In the genomic region with DNA sequence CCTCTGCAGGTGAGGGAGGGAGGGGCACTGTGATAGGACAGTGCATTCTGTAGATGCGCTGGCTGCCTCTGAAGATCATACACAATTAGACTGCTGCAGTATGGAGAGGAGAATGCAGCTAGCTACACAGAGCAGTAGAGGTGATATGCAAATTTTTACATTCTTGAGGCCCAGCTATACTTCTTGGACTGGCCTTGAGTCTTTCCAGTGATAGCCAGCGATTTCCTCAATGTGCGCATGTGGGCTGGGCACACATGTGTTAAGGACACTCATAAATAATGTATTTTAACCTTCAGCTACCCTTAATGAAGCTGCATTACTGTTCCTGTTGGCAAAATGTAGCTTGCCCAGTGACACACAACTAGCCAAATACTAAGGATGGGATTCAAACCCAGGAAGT, we compare ENCODE assay signal across 14 cellular contexts. TPM values are rescaled to one million over a fixed set of nuclear protein-coding genes. Genes with fewer than 3 reads are reported as not detected.
DNase-seq lines count a peak whose midpoint lies in the region; ATAC-seq and TF ChIP-seq lines count a peak whose summit lies in the region.
"Had no signal": no experiment of that assay in that cellular context is flagged by ENCODE, and none has a peak within 500 bp of the region (broad histone marks: within the 10 kb centered on the region; RNA-seq: fewer than 3 reads in every experiment).

No MANE protein-coding gene starts in this region.

- H3K4me1 ChIP-seq in ACC112 (ENCODE audit: control insufficient read depth, insufficient read depth, low read length, unreplicated experiment): peaks cover 73% of the 10 kb centered on the region
- H3K4me1 ChIP-seq in PC-9 (replicated peaks; ENCODE audit: insufficient read depth): peaks cover 42% of the 10 kb centered on the region
- H3K4me1 ChIP-seq in endodermal cell (ENCODE audit: control insufficient read depth, insufficient read depth, low read length): peaks cover 14% of the 10 kb centered on the region
- H3K4me1 ChIP-seq in trophoblast cell (ENCODE audit: control insufficient read depth in 1 of 2, insufficient read depth in 2 of 2, low read length in 2 of 2): peaks cover 2 to 6% of the 10 kb centered on the region in 2 experiments
- H3K4me1 ChIP-seq: Peyer's patch had no signal

- TF ChIP-seq CTCF in PC-9 (conservative IDR thresholded peaks at IDR 0.05): no peak
- TF ChIP-seq CTCF in endodermal cell (conservative IDR thresholded peaks at IDR 0.05): no peak
- TF ChIP-seq CTCF in Calu3 (IDR thresholded peaks at IDR 0.05; ENCODE audit: unreplicated experiment): no peak

- H4K8ac ChIP-seq in trophoblast cell (ENCODE audit: low read depth, low read length): no peak overlapping the region

- peak overlapping the region; percentile 99 for H3K27ac ChIP-seq in ACC112 (ENCODE audit: low read depth, low read length)
- peak overlapping the region; percentile 97 for H3K27ac ChIP-seq in PC-9
- H3K27ac ChIP-seq in endodermal cell (ENCODE audit: low read depth, low read length): no peak overlapping the region
- no peak overlapping the region for H3K27ac ChIP-seq in trophoblast cell (ENCODE audit: low read depth, low read length)

- no peak overlapping the region for H3K4me3 Mint-ChIP-seq in endodermal cell
- no peak overlapping the region for H3K4me3 Mint-ChIP-seq in natural killer cell treated with Interleukin-12 subunit alpha and Interleukin-12 subunit beta and Interleukin-15 and Interleukin-18, amount 100 ng/mL, for 72 hours
- no peak overlapping the region for H3K4me3 Mint-ChIP-seq in Calu3 (ENCODE audit: low read depth, unreplicated experiment)
- H3K4me3 Mint-ChIP-seq: B cell, naive B cell had no signal

- H3K27me3 ChIP-seq in ACC112 (ENCODE audit: insufficient read depth, low read length) (no peaks in the 10 kb centered on the region), PC-9 (ENCODE audit: insufficient read depth, low read depth) (no peaks in the 10 kb centered on the region), endodermal cell (ENCODE audit: control insufficient read depth, insufficient read depth, low read length, poor library complexity, severe bottlenecking) (no peaks in the 10 kb centered on the region), trophoblast cell (ENCODE audit: insufficient read depth, low read length) (no peaks in the 10 kb centered on the region)
- H3K27me3 ChIP-seq: Peyer's patch had no signal

- H3K36me3 Mint-ChIP-seq in endodermal cell (ENCODE audit: low read depth): peaks cover 68% of the 10 kb centered on the region
- peaks cover 25% of the 10 kb centered on the region for H3K36me3 Mint-ChIP-seq in natural killer cell treated with Interleukin-12 subunit alpha and Interleukin-12 subunit beta and Interleukin-15 and Interleukin-18, amount 100 ng/mL, for 72 hours
- H3K36me3 Mint-ChIP-seq in Calu3 (ENCODE audit: insufficient read depth, unreplicated experiment): peaks cover 86% of the 10 kb centered on the region

- H2AK5ac ChIP-seq in trophoblast cell (ENCODE audit: low read length): no peak overlapping the region

- peak overlapping the region; percentile 60 for H3K27ac Mint-ChIP-seq in endodermal cell
- peak overlapping the region; percentile 74 to 80 for H3K27ac Mint-ChIP-seq in natural killer cell treated with Interleukin-12 subunit alpha and Interleukin-12 subunit beta and Interleukin-15 and Interleukin-18, amount 100 ng/mL, for 72 hours
- no peak overlapping the region for H3K27ac Mint-ChIP-seq in Calu3 (ENCODE audit: unreplicated experiment)
- H3K27ac Mint-ChIP-seq: B cell had no signal

- no peak overlapping the region for H3K23ac ChIP-seq in trophoblast cell (ENCODE audit: low read length)

- no peak overlapping the region for H3K18ac ChIP-seq in trophoblast cell (ENCODE audit: low read length)

- H2AFZ ChIP-seq in ACC112 (ENCODE audit: low read length, unreplicated experiment) (no peak overlapping the region), PC-9 (no peak overlapping the region), trophoblast cell (ENCODE audit: insufficient read depth, low read length, poor library complexity) (no peak overlapping the region)

- BruUV-seq in PC-9 (replicated peaks; lab: Mats Ljungman, UMichigan) (no TSS peak), Calu3 (replicated peaks; lab: Mats Ljungman, UMichigan) (no TSS peak)

- H2BK12ac ChIP-seq in trophoblast cell (ENCODE audit: low read length): no peak overlapping the region

- H3K4ac ChIP-seq in trophoblast cell (ENCODE audit: low read depth, low read length): no peak overlapping the region

- H3K27me3 Mint-ChIP-seq in endodermal cell (ENCODE audit: insufficient read depth) (no peaks in the 10 kb centered on the region), Calu3 (ENCODE audit: unreplicated experiment) (no peaks in the 10 kb centered on the region)
- no peaks in the 10 kb centered on the region for H3K27me3 Mint-ChIP-seq in natural killer cell treated with Interleukin-12 subunit alpha and Interleukin-12 subunit beta and Interleukin-15 and Interleukin-18, amount 100 ng/mL, for 72 hours
- H3K27me3 Mint-ChIP-seq: B cell, naive B cell had no signal

- H3K79me2 ChIP-seq in ACC112 (ENCODE audit: control insufficient read depth, insufficient read depth, low read length, unreplicated experiment) (no peaks in the 10 kb centered on the region), PC-9 (ENCODE audit: low read depth) (0 out of 2 replicates have a peak, but pooled peaks cover 5% of the 10 kb centered on the region), trophoblast cell (ENCODE audit: control insufficient read depth, insufficient read depth, low read length, poor library complexity) (no peaks in the 10 kb centered on the region)

- no peaks in the 10 kb centered on the region for H3K9me2 ChIP-seq in PC-9 (ENCODE audit: insufficient read depth)

- POLR2A ChIA-PET in PC-9 (lab: Charles Lee; ENCODE audit: unreplicated experiment): no interaction called here

- CTCF ChIA-PET in PC-9 (lab: Charles Lee) (no interaction called here), Calu3 (lab: Charles Lee) (no interaction called here)

- DNase-seq in PC-9 (no peak), endodermal cell (no peak), amniotic stem cell (lab: John Stamatoyannopoulos, UW) (no peak), trophoblast cell (no peak), Calu3 (no peak)
- DNase-seq in natural killer cell treated with Interleukin-12 subunit alpha and Interleukin-12 subunit beta and Interleukin-15 and Interleukin-18, amount 100 ng/mL, for 72 hours (ENCODE audit: low spot score): no peak
- DNase-seq: effector CD4-positive, alpha-beta T cell; naive B cell; NCI-H2081; Peyer's patch; stimulated activated CD4-positive, alpha-beta T cell treated with anti-CD3 and anti-CD28 coated beads, Interleukin-12 subunit alpha, Interleukin-12 subunit beta, amount 100 ng/mL, for 4 hours had no signal

- WGBS in endodermal cell (ENCODE audit: insufficient coverage in 1 of 2, insufficient read length in 1 of 2), 2 experiments: 94 to 100% methylated on average over 2 to 3 of the region's 3 CpGs
- no CpG with 5 or more reads among the region's 3 CpGs for WGBS in trophoblast cell (ENCODE audit: extremely low coverage, insufficient coverage, insufficient read length)

- no peak for ATAC-seq in natural killer cell treated with Interleukin-12 subunit alpha and Interleukin-12 subunit beta and Interleukin-15 and Interleukin-18, amount 100 ng/mL, for 72 hours
- ATAC-seq in GM19467 (IDR thresholded peaks at IDR 0.05; ENCODE audit: unreplicated experiment): no peak

- H4K91ac ChIP-seq in trophoblast cell (ENCODE audit: low read depth, low read length): no peak overlapping the region

- no peak overlapping the region for H3K14ac ChIP-seq in trophoblast cell (ENCODE audit: low read length)

- peak overlapping the region; percentile 4; the same call in 1 of the 2 replicates for H3K4me3 ChIP-seq in ACC112 (ENCODE audit: low read depth, low read length)
- H3K4me3 ChIP-seq in PC-9: peak overlapping the region; percentile 9; the same call in 1 of the 2 replicates
- H3K4me3 ChIP-seq in endodermal cell (ENCODE audit: low read length): no peak overlapping the region
- H3K4me3 ChIP-seq in trophoblast cell (ENCODE audit: low read depth, low read length): no peak overlapping the region
- H3K4me3 ChIP-seq: Peyer's patch had no signal

- peaks cover 45% of the 10 kb centered on the region for H3F3A ChIP-seq in PC-9 (ENCODE audit: insufficient read depth, low read depth)

- intact Hi-C loops in PC-9 (cut with micrococcal nuclease; ENCODE audit: unreplicated experiment): no loop called here
- intact Hi-C loops in Calu3 (cut with micrococcal nuclease; ENCODE audit: unreplicated experiment): no loop called here

- H3K9ac ChIP-seq in endodermal cell (ENCODE audit: extremely low read depth, low read length, poor library complexity, severe bottlenecking) (no peak overlapping the region), trophoblast cell (ENCODE audit: low read length) (no peak overlapping the region)

- no peaks in the 10 kb centered on the region for H3K79me1 ChIP-seq in trophoblast cell (ENCODE audit: low read length)

- H3K4me2 ChIP-seq in PC-9 (peak overlapping the region; percentile 60), trophoblast cell (ENCODE audit: low read length) (no peak overlapping the region)

- H3K9me3 Mint-ChIP-seq in endodermal cell (no peaks in the 10 kb centered on the region), Calu3 (ENCODE audit: low read depth, unreplicated experiment) (no peaks in the 10 kb centered on the region)
- no peaks in the 10 kb centered on the region for H3K9me3 Mint-ChIP-seq in natural killer cell treated with Interleukin-12 subunit alpha and Interleukin-12 subunit beta and Interleukin-15 and Interleukin-18, amount 100 ng/mL, for 72 hours

- no peak overlapping the region for H2BK120ac ChIP-seq in trophoblast cell (ENCODE audit: insufficient read depth, low read length, poor library complexity)

- H4K12ac ChIP-seq in trophoblast cell (ENCODE audit: low read depth, low read length): no peak overlapping the region

- H2BK5ac ChIP-seq in trophoblast cell (ENCODE audit: low read depth, low read length, poor library complexity): no peak overlapping the region

- H3K9me3 ChIP-seq in PC-9 (ENCODE audit: insufficient read depth, low read depth) (no peaks in the 10 kb centered on the region), endodermal cell (ENCODE audit: control insufficient read depth, low read length) (no peaks in the 10 kb centered on the region), trophoblast cell (ENCODE audit: insufficient read depth, low read depth, low read length) (no peaks in the 10 kb centered on the region)
- H3K9me3 ChIP-seq: Peyer's patch had no signal

- no peaks in the 10 kb centered on the region for H4K20me1 ChIP-seq in PC-9 (ENCODE audit: insufficient read depth)

- H3K36me3 ChIP-seq in ACC112 (ENCODE audit: insufficient read depth, low read length) (peaks cover 24% of the 10 kb centered on the region), PC-9 (ENCODE audit: low read depth) (peaks cover 53% of the 10 kb centered on the region), endodermal cell (ENCODE audit: control insufficient read depth, insufficient read depth, low read length) (peaks cover 95% of the 10 kb centered on the region), trophoblast cell (ENCODE audit: control insufficient read depth in 1 of 2, insufficient read depth in 2 of 2, low read length in 2 of 2) (peaks cover 5 to 30% of the 10 kb centered on the region in 2 experiments)

- H3K4me1 Mint-ChIP-seq in endodermal cell (peaks cover 19% of the 10 kb centered on the region), Calu3 (ENCODE audit: low read depth, unreplicated experiment) (peaks cover 11% of the 10 kb centered on the region)
- peaks cover 36 to 39% of the 10 kb centered on the region in 2 donors for H3K4me1 Mint-ChIP-seq in natural killer cell treated with Interleukin-12 subunit alpha and Interleukin-12 subunit beta and Interleukin-15 and Interleukin-18, amount 100 ng/mL, for 72 hours (ENCODE audit: low read depth in 2 of 2)

RNA-seq across cellular contexts. Expression of a gene that starts 19.0 kb away (rescaled TPM):
- 28.5 and 31.3 TPM in 2 replicates for total RNA-seq in PC-9 (2021)
- 10 to 100 TPM; 18.3 to 19.4 TPM for total RNA-seq in endodermal cell
- polyA plus RNA-seq in endodermal cell (2013, experiment 1 of 2): 8.7 TPM
- 7.1 TPM for polyA plus RNA-seq in endodermal cell (2013, experiment 2 of 2)
- 10 to 100 TPM; 19.7 to 36.1 TPM for total RNA-seq in natural killer cell treated with Interleukin-12 subunit alpha and Interleukin-12 subunit beta and Interleukin-15 and Interleukin-18, amount 100 ng/mL, for 72 hours
- polyA plus RNA-seq in trophoblast cell (2013): 8.4 and 8.8 TPM in 2 replicates
- total RNA-seq in Calu3 (2022): 39.9 and 42.2 TPM in 2 replicates

RNA-seq across cellular contexts. Expression of a gene that starts 27.2 kb away (rescaled TPM):
- total RNA-seq in PC-9 (2021) (76.0 and 110 TPM in 2 replicates), endodermal cell (10 to 100 TPM; 75.6 to 91.3 TPM), Calu3 (2022) (159 and 173 TPM in 2 replicates)
- 60.3 TPM for polyA plus RNA-seq in endodermal cell (2013, experiment 1 of 2)
- polyA plus RNA-seq in endodermal cell (2013, experiment 2 of 2): 61.1 TPM
- 10 to 100 TPM; 46.7 to 83.8 TPM for total RNA-seq in natural killer cell treated with Interleukin-12 subunit alpha and Interleukin-12 subunit beta and Interleukin-15 and Interleukin-18, amount 100 ng/mL, for 72 hours
- 91.9 and 98.8 TPM in 2 replicates for polyA plus RNA-seq in trophoblast cell (2013)

Comparison
In these comparisons a context has a peak if more than half of its experiments do, and no peak if none do; other contexts are left out.
1. H3K27ac ChIP-seq: peak in ACC112 (single experiment) and PC-9 (single experiment); none in endodermal cell (single experiment) and trophoblast cell (single experiment).
2. H3K4me3 ChIP-seq: peak in ACC112 (single experiment) and PC-9 (single experiment); none in endodermal cell (single experiment) and trophoblast cell (single experiment).